In genomic region chrX:53263597-53264094, GRCh38 we compare ENCODE assay signal across 9 cellular contexts. TPM values are rescaled to one million over a fixed set of nuclear protein-coding genes. Genes with fewer than 3 reads are reported as not detected.
DNase-seq lines count a peak whose midpoint lies in the region; ATAC-seq and TF ChIP-seq lines count a peak whose summit lies in the region.
"Had no signal": no experiment of that assay in that cellular context is flagged by ENCODE, and none has a peak within 500 bp of the region (broad histone marks: within the 10 kb centered on the region; RNA-seq: fewer than 3 reads in every experiment).

No MANE protein-coding gene starts in this region.

- peak; percentile 25 for DNase-seq in activated gamma-delta T cell treated with anti-CD3 and anti-CD28 coated beads, Interleukin-2, amount 50 U/mL, for 16 hours (ENCODE audit: low read depth)
- DNase-seq in activated gamma-delta T cell treated with Interleukin-2 at 50 U/mL for 16 hours (no peak), fibroblast of mammary gland (ENCODE audit: low read depth) (peak; percentile 88), ecto neural progenitor cell (ENCODE audit: low spot score) (no peak), Right ventricle myocardium superior (no peak)
- DNase-seq in activated CD4-positive, alpha-beta T cell treated with anti-CD3 and anti-CD28 coated beads, Interleukin-2, amount 10 ng/mL, durations not matched to agents 24 days and 14 days = peak; percentile 57
- no peak for DNase-seq in naive thymus-derived CD8-positive, alpha-beta T cell
- DNase-seq: CD8-positive, alpha-beta T cell had no signal

- no peak for ATAC-seq in Right ventricle myocardium superior (ENCODE audit: poor library complexity)
- no peak for ATAC-seq in naive thymus-derived CD8-positive, alpha-beta T cell
- ATAC-seq: CD8-positive, alpha-beta T cell had no signal

- no peak for TF ChIP-seq CTCF in fibroblast of mammary gland (conservative IDR thresholded peaks at IDR 0.05; ENCODE audit: control insufficient read depth, insufficient read depth, low read depth, low read length)

- H3K27me3 Mint-ChIP-seq in activated CD4-positive, alpha-beta T cell treated with anti-CD3 and anti-CD28 coated beads, Interleukin-2, amount 10 ng/mL, durations not matched to agents 24 days and 14 days = peaks cover 13% of the 10 kb centered on the region
- no peaks in the 10 kb centered on the region for H3K27me3 Mint-ChIP-seq in stimulated activated naive CD8-positive, alpha-beta T cell treated with anti-CD3 and anti-CD28 coated beads, Interleukin-15, Interleukin-2, amounts not matched to agents 100 ng/mL and 50 ng/mL, for 24 hours
- H3K27me3 Mint-ChIP-seq in naive thymus-derived CD8-positive, alpha-beta T cell = no peaks in the 10 kb centered on the region

- intact Hi-C loops in activated CD4-positive, alpha-beta T cell treated with anti-CD3 and anti-CD28 coated beads, Interleukin-2, amount 10 ng/mL, durations not matched to agents 24 days and 14 days (cut with micrococcal nuclease) = no loop called here
- intact Hi-C loops in Right ventricle myocardium superior (cut with DNase I) = no loop called here

- H3K9me3 Mint-ChIP-seq in activated CD4-positive, alpha-beta T cell treated with anti-CD3 and anti-CD28 coated beads, Interleukin-2, amount 10 ng/mL, durations not matched to agents 24 days and 14 days = no peaks in the 10 kb centered on the region
- H3K9me3 Mint-ChIP-seq in stimulated activated naive CD8-positive, alpha-beta T cell treated with anti-CD3 and anti-CD28 coated beads, Interleukin-15, Interleukin-2, amounts not matched to agents 100 ng/mL and 50 ng/mL, for 24 hours = no peaks in the 10 kb centered on the region
- no peaks in the 10 kb centered on the region for H3K9me3 Mint-ChIP-seq in naive thymus-derived CD8-positive, alpha-beta T cell
- H3K9me3 Mint-ChIP-seq: CD8-positive, alpha-beta T cell had no signal

- no peaks in the 10 kb centered on the region for H3K36me3 Mint-ChIP-seq in activated CD4-positive, alpha-beta T cell treated with anti-CD3 and anti-CD28 coated beads, Interleukin-2, amount 10 ng/mL, durations not matched to agents 24 days and 14 days (ENCODE audit: low read depth)
- H3K36me3 Mint-ChIP-seq in stimulated activated naive CD8-positive, alpha-beta T cell treated with anti-CD3 and anti-CD28 coated beads, Interleukin-15, Interleukin-2, amounts not matched to agents 100 ng/mL and 50 ng/mL, for 24 hours (ENCODE audit: low read depth) = no peaks in the 10 kb centered on the region
- no peaks in the 10 kb centered on the region for H3K36me3 Mint-ChIP-seq in naive thymus-derived CD8-positive, alpha-beta T cell
- H3K36me3 Mint-ChIP-seq: CD8-positive, alpha-beta T cell had no signal

- H3K4me1 Mint-ChIP-seq in activated CD4-positive, alpha-beta T cell treated with anti-CD3 and anti-CD28 coated beads, Interleukin-2, amount 10 ng/mL, durations not matched to agents 24 days and 14 days = peaks cover 29% of the 10 kb centered on the region
- peaks cover 39% of the 10 kb centered on the region for H3K4me1 Mint-ChIP-seq in stimulated activated naive CD8-positive, alpha-beta T cell treated with anti-CD3 and anti-CD28 coated beads, Interleukin-15, Interleukin-2, amounts not matched to agents 100 ng/mL and 50 ng/mL, for 24 hours (ENCODE audit: low read depth)
- H3K4me1 Mint-ChIP-seq in naive thymus-derived CD8-positive, alpha-beta T cell = peaks cover 18 to 34% (median 29%) of the 10 kb centered on the region in 4 donors

- POLR2A ChIA-PET in naive thymus-derived CD8-positive, alpha-beta T cell (lab: Charles Lee) = no interaction called here

- H3K4me3 ChIP-seq in fibroblast of mammary gland (ENCODE audit: control insufficient read depth, low read depth, low read length) = no peak overlapping the region

- peak overlapping the region; percentile 72 for H3K4me3 Mint-ChIP-seq in activated CD4-positive, alpha-beta T cell treated with anti-CD3 and anti-CD28 coated beads, Interleukin-2, amount 10 ng/mL, durations not matched to agents 24 days and 14 days
- peak overlapping the region; percentile 70 for H3K4me3 Mint-ChIP-seq in stimulated activated naive CD8-positive, alpha-beta T cell treated with anti-CD3 and anti-CD28 coated beads, Interleukin-15, Interleukin-2, amounts not matched to agents 100 ng/mL and 50 ng/mL, for 24 hours
- H3K4me3 Mint-ChIP-seq in naive thymus-derived CD8-positive, alpha-beta T cell = peak overlapping the region in 4 of 10 donors; percentile 4 to 59 (median 36)
- H3K4me3 Mint-ChIP-seq: CD8-positive, alpha-beta T cell had no signal

- H3K27ac Mint-ChIP-seq in activated CD4-positive, alpha-beta T cell treated with anti-CD3 and anti-CD28 coated beads, Interleukin-2, amount 10 ng/mL, durations not matched to agents 24 days and 14 days = peak overlapping the region; percentile 72
- H3K27ac Mint-ChIP-seq in stimulated activated naive CD8-positive, alpha-beta T cell treated with anti-CD3 and anti-CD28 coated beads, Interleukin-15, Interleukin-2, amounts not matched to agents 100 ng/mL and 50 ng/mL, for 24 hours = peak overlapping the region; percentile 81
- peak overlapping the region in 1 of 10 donors; percentile 57 for H3K27ac Mint-ChIP-seq in naive thymus-derived CD8-positive, alpha-beta T cell
- H3K27ac Mint-ChIP-seq: CD8-positive, alpha-beta T cell had no signal

RNA-seq across cellular contexts. Expression of gene IQSEC2, which starts 17.7 kb away (rescaled TPM):
- 0.37 and 0.64 TPM in 2 replicates for total RNA-seq in activated CD4-positive, alpha-beta T cell treated with anti-CD3 and anti-CD28 coated beads, Interleukin-2, amount 10 ng/mL, durations not matched to agents 24 days and 14 days
- 10.5 TPM for total RNA-seq in Right ventricle myocardium superior
- total RNA-seq in naive thymus-derived CD8-positive, alpha-beta T cell = under 1 TPM; 0.36 to 0.66 TPM
- under 1 TPM; 0.08 to 0.17 (median 0.13) TPM for polyA plus RNA-seq in naive thymus-derived CD8-positive, alpha-beta T cell

RNA-seq across cellular contexts. Expression of gene KDM5C, which starts 38.6 kb away (rescaled TPM):
- total RNA-seq in activated CD4-positive, alpha-beta T cell treated with anti-CD3 and anti-CD28 coated beads, Interleukin-2, amount 10 ng/mL, durations not matched to agents 24 days and 14 days = 112 and 119 TPM in 2 replicates
- total RNA-seq in Right ventricle myocardium superior = 26.8 TPM
- 100 to 1,000 TPM; 147 to 153 TPM for total RNA-seq in naive thymus-derived CD8-positive, alpha-beta T cell
- 10 to 100 TPM; 21.0 to 26.5 (median 23.6) TPM for polyA plus RNA-seq in naive thymus-derived CD8-positive, alpha-beta T cell

Comparison
In these comparisons a context has a peak if more than half of its experiments do, and no peak if none do; other contexts are left out.
1. DNase-seq: peak in activated gamma-delta T cell treated with anti-CD3 and anti-CD28 coated beads, Interleukin-2, amount 50 U/mL, for 16 hours (single experiment), activated CD4-positive, alpha-beta T cell treated with anti-CD3 and anti-CD28 coated beads, Interleukin-2, amount 10 ng/mL, durations not matched to agents 24 days and 14 days (single experiment) and fibroblast of mammary gland (single experiment); none in activated gamma-delta T cell treated with Interleukin-2 at 50 U/mL for 16 hours (single experiment), ecto neural progenitor cell (single experiment), Right ventricle myocardium superior (single experiment) and naive thymus-derived CD8-positive, alpha-beta T cell (0 of 10).